In the genomic region with DNA sequence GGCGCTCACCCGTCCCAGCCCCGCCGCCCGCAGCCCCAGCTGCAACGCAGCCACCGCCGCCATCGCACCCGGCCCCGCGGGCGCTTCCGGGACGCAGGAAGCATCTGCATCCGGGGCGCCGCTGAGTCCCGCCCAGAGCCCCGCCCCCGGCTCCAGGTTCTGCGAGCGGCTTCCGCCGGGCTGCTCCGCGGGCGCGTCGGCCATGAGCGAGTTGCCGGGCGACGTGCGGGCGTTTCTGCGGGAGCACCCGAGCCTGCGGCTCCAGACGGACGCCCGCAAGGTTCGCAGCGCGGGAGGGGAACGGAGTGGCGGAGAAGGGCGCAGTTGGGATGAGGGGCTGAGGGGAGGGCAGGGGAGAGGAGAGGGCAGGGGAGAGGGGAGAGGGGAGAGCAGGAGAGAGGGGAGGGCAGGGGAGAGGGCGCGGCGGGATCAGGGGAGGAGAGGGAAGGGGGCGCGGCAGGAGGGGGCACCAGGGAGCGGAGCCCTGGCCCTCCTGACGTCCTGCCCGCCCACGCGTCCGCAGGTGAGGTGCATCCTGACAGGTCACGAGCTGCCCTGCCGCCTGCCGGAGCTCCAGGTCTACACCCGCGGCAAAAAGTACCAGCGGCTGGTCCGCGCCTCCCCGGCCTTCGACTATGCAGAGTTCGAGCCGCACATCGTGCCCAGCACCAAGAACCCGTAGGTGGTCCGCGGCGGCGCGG, we compare ENCODE assay signal across 1 cellular context.
A peak's percentile ranks its signal among the peaks of the same experiment; 100 is the strongest.
TF ChIP-seq lines count a peak whose summit lies in the region.

A gene with protein sequence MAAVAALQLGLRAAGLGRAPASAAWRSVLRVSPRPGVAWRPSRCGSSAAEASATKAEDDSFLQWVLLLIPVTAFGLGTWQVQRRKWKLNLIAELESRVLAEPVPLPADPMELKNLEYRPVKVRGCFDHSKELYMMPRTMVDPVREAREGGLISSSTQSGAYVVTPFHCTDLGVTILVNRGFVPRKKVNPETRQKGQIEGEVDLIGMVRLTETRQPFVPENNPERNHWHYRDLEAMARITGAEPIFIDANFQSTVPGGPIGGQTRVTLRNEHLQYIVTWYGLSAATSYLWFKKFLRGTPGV (minus strand): TSS at position 97 of the 701 bp plus-strand sequence. CDS start 34 bp downstream, at position 63.
A gene (plus strand): TSS at position 160 of the 701 bp plus-strand sequence. CDS start 43 bp downstream, at position 203.

TF ChIP-seq in HepG2, 621 proteins besides CTCF, POLR2A, EP300 and RAD21 (continued from another document and continues in another):
- TF ChIP-seq ARNTL (CRISPR knock-in tag; IDR thresholded peaks at IDR 0.05) (0 out of 2 replicates have a peak, but pooled peaks have one; percentile 18), ZNF883 (CRISPR knock-in tag; IDR thresholded peaks at IDR 0.05; ENCODE audit: not compliant biosample characterization) (peak; percentile 62), PCBP1 (IDR thresholded peaks at IDR 0.05; ENCODE audit: borderline replicate concordance, low read depth, low read length) (peak; percentile 83; the same call in 1 of the 2 replicates), ZNF670 (CRISPR knock-in tag; IDR thresholded peaks at IDR 0.05; ENCODE audit: borderline replicate concordance) (no peak), ZEB1 (IDR thresholded peaks at IDR 0.05; ENCODE audit: insufficient replicate concordance, low read depth) (no peak), FOXA3 (CRISPR knock-in tag; IDR thresholded peaks at IDR 0.05) (no peak), ZNF274 (CRISPR knock-in tag; IDR thresholded peaks at IDR 0.05) (0 out of 2 replicates have a peak, but pooled peaks have one; percentile 43), SP5 (CRISPR knock-in tag; IDR thresholded peaks at IDR 0.05; ENCODE audit: borderline replicate concordance, low read depth) (peak; percentile 66; the same call in 1 of the 2 replicates), ZNF589 (CRISPR knock-in tag; conservative IDR thresholded peaks at IDR 0.05) (no peak), ZNF510 (CRISPR knock-in tag; IDR thresholded peaks at IDR 0.05; ENCODE audit: low read depth) (0 out of 2 replicates have a peak, but pooled peaks have one; percentile 16), ADNP (CRISPR knock-in tag; IDR thresholded peaks at IDR 0.05) (no peak), NRL (CRISPR knock-in tag; IDR thresholded peaks at IDR 0.05; ENCODE audit: borderline replicate concordance) (no peak), ZNF678 (CRISPR knock-in tag; IDR thresholded peaks at IDR 0.05) (peak; percentile 69; the same call in 1 of the 2 replicates), DNMT1 (CRISPR knock-in tag; IDR thresholded peaks at IDR 0.05) (0 out of 2 replicates have a peak, but pooled peaks have one; percentile 23), FOXK2 (IDR thresholded peaks at IDR 0.05) (no peak), ZNF232 (CRISPR knock-in tag; IDR thresholded peaks at IDR 0.05; ENCODE audit: borderline replicate concordance) (peak; percentile 55; the same call in 1 of the 2 replicates), MEF2D (CRISPR knock-in tag; IDR thresholded peaks at IDR 0.05) (no peak), CENPX (CRISPR knock-in tag; IDR thresholded peaks at IDR 0.05) (no peak), HDAC6 (IDR thresholded peaks at IDR 0.05; ENCODE audit: low read depth, low read length) (no peak), ZNF431 (CRISPR knock-in tag; IDR thresholded peaks at IDR 0.05; ENCODE audit: borderline replicate concordance, low read depth) (0 out of 2 replicates have a peak, but pooled peaks have one; percentile 26), HOXA3 (CRISPR knock-in tag; IDR thresholded peaks at IDR 0.05) (0 out of 2 replicates have a peak, but pooled peaks have one; percentile 21), ZMYM2 (CRISPR knock-in tag; IDR thresholded peaks at IDR 0.05) (no peak), RBFOX2 (IDR thresholded peaks at IDR 0.05; ENCODE audit: low read depth, low read length) (peak; percentile 83), HMG20A (CRISPR knock-in tag; IDR thresholded peaks at IDR 0.05; ENCODE audit: borderline replicate concordance) (no peak), HNRNPLL (IDR thresholded peaks at IDR 0.05; ENCODE audit: low read depth, low read length, poor library complexity, severe bottlenecking) (peak; percentile 51), ASH2L (IDR thresholded peaks at IDR 0.05; ENCODE audit: insufficient read length, low read depth, low read length) (peak; percentile 58)
- TF ChIP-seq, protein P1, sequence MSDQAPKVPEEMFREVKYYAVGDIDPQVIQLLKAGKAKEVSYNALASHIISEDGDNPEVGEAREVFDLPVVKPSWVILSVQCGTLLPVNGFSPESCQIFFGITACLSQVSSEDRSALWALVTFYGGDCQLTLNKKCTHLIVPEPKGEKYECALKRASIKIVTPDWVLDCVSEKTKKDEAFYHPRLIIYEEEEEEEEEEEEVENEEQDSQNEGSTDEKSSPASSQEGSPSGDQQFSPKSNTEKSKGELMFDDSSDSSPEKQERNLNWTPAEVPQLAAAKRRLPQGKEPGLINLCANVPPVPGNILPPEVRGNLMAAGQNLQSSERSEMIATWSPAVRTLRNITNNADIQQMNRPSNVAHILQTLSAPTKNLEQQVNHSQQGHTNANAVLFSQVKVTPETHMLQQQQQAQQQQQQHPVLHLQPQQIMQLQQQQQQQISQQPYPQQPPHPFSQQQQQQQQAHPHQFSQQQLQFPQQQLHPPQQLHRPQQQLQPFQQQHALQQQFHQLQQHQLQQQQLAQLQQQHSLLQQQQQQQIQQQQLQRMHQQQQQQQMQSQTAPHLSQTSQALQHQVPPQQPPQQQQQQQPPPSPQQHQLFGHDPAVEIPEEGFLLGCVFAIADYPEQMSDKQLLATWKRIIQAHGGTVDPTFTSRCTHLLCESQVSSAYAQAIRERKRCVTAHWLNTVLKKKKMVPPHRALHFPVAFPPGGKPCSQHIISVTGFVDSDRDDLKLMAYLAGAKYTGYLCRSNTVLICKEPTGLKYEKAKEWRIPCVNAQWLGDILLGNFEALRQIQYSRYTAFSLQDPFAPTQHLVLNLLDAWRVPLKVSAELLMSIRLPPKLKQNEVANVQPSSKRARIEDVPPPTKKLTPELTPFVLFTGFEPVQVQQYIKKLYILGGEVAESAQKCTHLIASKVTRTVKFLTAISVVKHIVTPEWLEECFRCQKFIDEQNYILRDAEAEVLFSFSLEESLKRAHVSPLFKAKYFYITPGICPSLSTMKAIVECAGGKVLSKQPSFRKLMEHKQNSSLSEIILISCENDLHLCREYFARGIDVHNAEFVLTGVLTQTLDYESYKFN (CRISPR knock-in tag; conservative IDR thresholded peaks at IDR 0.05) = 0 out of 2 replicates have a peak, but pooled peaks have one; percentile 11
- TF ChIP-seq, protein P2, sequence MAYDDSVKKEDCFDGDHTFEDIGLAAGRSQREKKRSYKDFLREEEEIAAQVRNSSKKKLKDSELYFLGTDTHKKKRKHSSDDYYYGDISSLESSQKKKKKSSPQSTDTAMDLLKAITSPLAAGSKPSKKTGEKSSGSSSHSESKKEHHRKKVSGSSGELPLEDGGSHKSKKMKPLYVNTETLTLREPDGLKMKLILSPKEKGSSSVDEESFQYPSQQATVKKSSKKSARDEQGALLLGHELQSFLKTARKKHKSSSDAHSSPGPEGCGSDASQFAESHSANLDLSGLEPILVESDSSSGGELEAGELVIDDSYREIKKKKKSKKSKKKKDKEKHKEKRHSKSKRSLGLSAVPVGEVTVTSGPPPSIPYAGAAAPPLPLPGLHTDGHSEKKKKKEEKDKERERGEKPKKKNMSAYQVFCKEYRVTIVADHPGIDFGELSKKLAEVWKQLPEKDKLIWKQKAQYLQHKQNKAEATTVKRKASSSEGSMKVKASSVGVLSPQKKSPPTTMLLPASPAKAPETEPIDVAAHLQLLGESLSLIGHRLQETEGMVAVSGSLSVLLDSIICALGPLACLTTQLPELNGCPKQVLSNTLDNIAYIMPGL (CRISPR knock-in tag; IDR thresholded peaks at IDR 0.05; ENCODE audit: borderline replicate concordance in 1 of 2, low read depth in 1 of 2) = peak; percentile 38 to 47; a peak in 2 of 4 replicates
- TF ChIP-seq, protein P3, sequence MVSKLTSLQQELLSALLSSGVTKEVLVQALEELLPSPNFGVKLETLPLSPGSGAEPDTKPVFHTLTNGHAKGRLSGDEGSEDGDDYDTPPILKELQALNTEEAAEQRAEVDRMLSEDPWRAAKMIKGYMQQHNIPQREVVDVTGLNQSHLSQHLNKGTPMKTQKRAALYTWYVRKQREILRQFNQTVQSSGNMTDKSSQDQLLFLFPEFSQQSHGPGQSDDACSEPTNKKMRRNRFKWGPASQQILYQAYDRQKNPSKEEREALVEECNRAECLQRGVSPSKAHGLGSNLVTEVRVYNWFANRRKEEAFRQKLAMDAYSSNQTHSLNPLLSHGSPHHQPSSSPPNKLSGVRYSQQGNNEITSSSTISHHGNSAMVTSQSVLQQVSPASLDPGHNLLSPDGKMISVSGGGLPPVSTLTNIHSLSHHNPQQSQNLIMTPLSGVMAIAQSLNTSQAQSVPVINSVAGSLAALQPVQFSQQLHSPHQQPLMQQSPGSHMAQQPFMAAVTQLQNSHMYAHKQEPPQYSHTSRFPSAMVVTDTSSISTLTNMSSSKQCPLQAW (CRISPR knock-in tag; IDR thresholded peaks at IDR 0.05) = peak; percentile 35; the same call in 1 of the 2 replicates
- TF ChIP-seq, protein P4, sequence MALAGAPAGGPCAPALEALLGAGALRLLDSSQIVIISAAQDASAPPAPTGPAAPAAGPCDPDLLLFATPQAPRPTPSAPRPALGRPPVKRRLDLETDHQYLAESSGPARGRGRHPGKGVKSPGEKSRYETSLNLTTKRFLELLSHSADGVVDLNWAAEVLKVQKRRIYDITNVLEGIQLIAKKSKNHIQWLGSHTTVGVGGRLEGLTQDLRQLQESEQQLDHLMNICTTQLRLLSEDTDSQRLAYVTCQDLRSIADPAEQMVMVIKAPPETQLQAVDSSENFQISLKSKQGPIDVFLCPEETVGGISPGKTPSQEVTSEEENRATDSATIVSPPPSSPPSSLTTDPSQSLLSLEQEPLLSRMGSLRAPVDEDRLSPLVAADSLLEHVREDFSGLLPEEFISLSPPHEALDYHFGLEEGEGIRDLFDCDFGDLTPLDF (CRISPR knock-in tag; IDR thresholded peaks at IDR 0.05) = no peak
- TF ChIP-seq, protein P5, sequence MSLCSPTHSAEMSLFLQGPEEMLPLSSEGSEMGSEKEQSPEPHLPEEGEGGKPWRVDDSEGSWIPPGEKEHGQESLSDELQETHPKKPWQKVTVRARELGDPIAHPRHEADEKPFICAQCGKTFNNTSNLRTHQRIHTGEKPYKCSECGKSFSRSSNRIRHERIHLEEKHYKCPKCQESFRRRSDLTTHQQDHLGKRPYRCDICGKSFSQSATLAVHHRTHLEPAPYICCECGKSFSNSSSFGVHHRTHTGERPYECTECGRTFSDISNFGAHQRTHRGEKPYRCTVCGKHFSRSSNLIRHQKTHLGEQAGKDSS (CRISPR knock-in tag; IDR thresholded peaks at IDR 0.05; ENCODE audit: borderline replicate concordance, low read depth) = no peak
- TF ChIP-seq, protein P6, sequence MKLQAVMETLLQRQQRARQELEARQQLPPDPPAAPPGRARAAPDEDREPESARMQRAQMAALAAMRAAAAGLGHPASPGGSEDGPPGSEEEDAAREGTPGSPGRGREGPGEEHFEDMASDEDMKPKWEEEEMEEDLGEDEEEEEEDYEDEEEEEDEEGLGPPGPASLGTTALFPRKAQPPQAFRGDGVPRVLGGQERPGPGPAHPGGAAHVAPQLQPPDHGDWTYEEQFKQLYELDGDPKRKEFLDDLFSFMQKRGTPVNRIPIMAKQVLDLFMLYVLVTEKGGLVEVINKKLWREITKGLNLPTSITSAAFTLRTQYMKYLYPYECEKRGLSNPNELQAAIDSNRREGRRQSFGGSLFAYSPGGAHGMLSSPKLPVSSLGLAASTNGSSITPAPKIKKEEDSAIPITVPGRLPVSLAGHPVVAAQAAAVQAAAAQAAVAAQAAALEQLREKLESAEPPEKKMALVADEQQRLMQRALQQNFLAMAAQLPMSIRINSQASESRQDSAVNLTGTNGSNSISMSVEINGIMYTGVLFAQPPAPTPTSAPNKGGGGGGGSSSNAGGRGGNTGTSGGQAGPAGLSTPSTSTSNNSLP (IDR thresholded peaks at IDR 0.05; ENCODE audit: low read depth, low read length) = no peak
- TF ChIP-seq, protein P7, sequence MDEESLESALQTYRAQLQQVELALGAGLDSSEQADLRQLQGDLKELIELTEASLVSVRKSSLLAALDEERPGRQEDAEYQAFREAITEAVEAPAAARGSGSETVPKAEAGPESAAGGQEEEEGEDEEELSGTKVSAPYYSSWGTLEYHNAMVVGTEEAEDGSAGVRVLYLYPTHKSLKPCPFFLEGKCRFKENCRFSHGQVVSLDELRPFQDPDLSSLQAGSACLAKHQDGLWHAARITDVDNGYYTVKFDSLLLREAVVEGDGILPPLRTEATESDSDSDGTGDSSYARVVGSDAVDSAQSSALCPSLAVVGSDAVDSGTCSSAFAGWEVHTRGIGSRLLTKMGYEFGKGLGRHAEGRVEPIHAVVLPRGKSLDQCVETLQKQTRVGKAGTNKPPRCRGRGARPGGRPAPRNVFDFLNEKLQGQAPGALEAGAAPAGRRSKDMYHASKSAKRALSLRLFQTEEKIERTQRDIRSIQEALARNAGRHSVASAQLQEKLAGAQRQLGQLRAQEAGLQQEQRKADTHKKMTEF (CRISPR knock-in tag; IDR thresholded peaks at IDR 0.05) = 0 out of 2 replicates have a peak, but pooled peaks have one; percentile 41
- TF ChIP-seq, protein P8, sequence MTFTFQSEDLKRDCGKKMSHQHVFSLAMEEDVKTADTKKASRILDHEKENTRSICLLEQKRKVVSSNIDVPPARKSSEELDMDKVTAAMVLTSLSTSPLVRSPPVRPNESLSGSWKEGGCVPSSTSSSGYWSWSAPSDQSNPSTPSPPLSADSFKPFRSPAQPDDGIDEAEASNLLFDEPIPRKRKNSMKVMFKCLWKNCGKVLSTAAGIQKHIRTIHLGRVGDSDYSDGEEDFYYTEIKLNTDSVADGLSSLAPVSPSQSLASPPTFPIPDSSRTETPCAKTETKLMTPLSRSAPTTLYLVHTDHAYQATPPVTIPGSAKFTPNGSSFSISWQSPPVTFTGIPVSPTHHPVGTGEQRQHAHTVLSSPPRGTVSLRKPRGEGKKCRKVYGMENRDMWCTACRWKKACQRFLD (CRISPR knock-in tag; IDR thresholded peaks at IDR 0.05; ENCODE audit: borderline replicate concordance) = 0 out of 2 replicates have a peak, but pooled peaks have one; percentile 48
- TF ChIP-seq, protein P9, sequence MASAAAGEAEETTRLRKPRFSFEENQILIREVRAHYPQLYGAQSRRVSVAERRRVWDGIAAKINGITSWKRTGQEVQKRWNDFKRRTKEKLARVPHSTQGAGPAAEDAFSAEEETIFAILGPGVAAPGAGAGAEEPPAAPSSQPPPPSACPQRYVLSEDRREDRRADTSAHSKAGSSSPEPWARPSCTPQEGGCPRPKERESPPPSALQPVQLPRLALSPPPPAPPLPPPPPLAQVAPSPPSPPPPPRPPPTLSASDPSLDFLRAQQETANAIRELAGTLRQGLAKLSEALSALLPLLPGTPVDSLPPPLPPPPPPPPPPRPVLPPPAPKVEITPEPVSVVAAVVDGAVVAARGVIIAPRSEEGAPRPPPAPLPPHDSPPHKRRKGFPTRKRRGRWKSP (CRISPR knock-in tag; IDR thresholded peaks at IDR 0.05) = no peak
